Comparison of ENCODE assay signal across 26 cellular contexts in genomic region chrX:18468599-18468998, GRCh38.
"Had no signal": no experiment of that assay in that cellular context is flagged by ENCODE, and none has a peak within 500 bp of the region (broad histone marks: within the 10 kb centered on the region; RNA-seq: fewer than 3 reads in every experiment).

No MANE protein-coding gene starts in this region.

- H3K4me3 ChIP-seq: heart right ventricle, hepatocyte, left ventricle myocardium inferior, lung, neural progenitor cell, right atrium auricular region, right lobe of liver, skin epidermis, suprapubic skin, thoracic aorta, tibial artery, upper lobe of right lung had no signal

- H3K27ac ChIP-seq: heart right ventricle, hepatocyte, left ventricle myocardium inferior, neural progenitor cell, neutrophil, right atrium auricular region, right lobe of liver, skin epidermis, suprapubic skin, thoracic aorta, tibial artery, upper lobe of right lung had no signal

- FAIRE-seq: urothelium cell line had no signal

- DNase-seq: heart right ventricle; kidney; left ventricle myocardium inferior; mesendoderm; naive B cell; natural killer cell; nephron progenitor cell; occipital lobe; right lobe of liver; stimulated activated CD4-positive, alpha-beta T cell treated with anti-CD3 and anti-CD28 coated beads, Interleukin-12 subunit alpha, Interleukin-12 subunit beta, amount 100 ng/mL, for 4 hours; stimulated activated CD4-positive, alpha-beta T cell treated with anti-CD3 and anti-CD28 coated beads, Interleukin-15, amount 100 ng/mL, for 24 hours; stimulated activated CD4-positive, alpha-beta T cell treated with anti-CD3 and anti-CD28 coated beads, Interleukin-2, amount 100 ng/mL, for 24 hours; stimulated activated CD4-positive, alpha-beta T cell treated with anti-CD3 and anti-CD28 coated beads, Interleukin-4, amount 100 ng/mL, for 1 hour; stimulated activated naive CD4-positive, alpha-beta T cell; tibial artery; trophoblast cell; upper lobe of right lung had no signal

- ATAC-seq: heart right ventricle, natural killer cell, right lobe of liver, upper lobe of right lung had no signal

- H3K4me1 ChIP-seq: neural progenitor cell, right atrium auricular region, suprapubic skin, tibial artery, upper lobe of right lung had no signal

- H3K27me3 ChIP-seq: heart right ventricle, hepatocyte, neural progenitor cell, neutrophil, right atrium auricular region, right lobe of liver, suprapubic skin, tibial artery, upper lobe of right lung had no signal

- H3K36me3 ChIP-seq: heart right ventricle, left ventricle myocardium inferior, neural progenitor cell, neutrophil, right atrium auricular region, right lobe of liver, suprapubic skin, thoracic aorta, tibial artery, upper lobe of right lung had no signal

- H3K9me3 ChIP-seq: heart right ventricle, left ventricle myocardium inferior, neutrophil, right atrium auricular region, right lobe of liver, suprapubic skin, thoracic aorta, tibial artery, upper lobe of right lung had no signal
